Comparison of ENCODE assay signal across 8 cellular contexts in the genomic region with DNA sequence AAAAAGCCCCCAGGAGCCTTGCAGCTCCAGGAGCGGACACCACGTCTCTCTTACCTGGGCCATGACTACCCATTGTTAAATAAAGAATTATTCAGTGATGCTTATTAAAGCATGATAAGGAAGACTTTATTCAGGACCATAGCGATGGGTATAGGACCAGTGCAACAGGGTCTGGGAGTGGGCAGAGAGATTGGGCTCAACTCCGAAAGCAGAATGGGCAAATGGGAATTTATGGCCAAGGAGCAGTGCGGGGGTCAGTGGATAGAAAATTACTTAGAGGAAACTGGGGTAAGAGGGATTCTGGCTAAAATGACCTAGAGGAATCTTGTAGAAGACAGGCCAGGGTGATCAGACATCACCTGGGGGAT. TPM values are rescaled to one million over a fixed set of nuclear protein-coding genes. Genes with fewer than 3 reads are reported as not detected.
DNase-seq lines count a peak whose midpoint lies in the region; TF ChIP-seq lines count a peak whose summit lies in the region.

No MANE protein-coding gene starts in this region.

- peak overlapping the region; percentile 86 for H3K27ac Mint-ChIP-seq in endodermal cell

- H3K4me2 ChIP-seq in osteoblast (ENCODE audit: insufficient read depth, low read length): peak overlapping the region; percentile 95

- H3K27ac ChIP-seq in endodermal cell (ENCODE audit: low read depth, low read length) (peak overlapping the region; percentile 27), osteoblast (ENCODE audit: low read depth, low read length) (peak overlapping the region; percentile 60)

- H3K36me3 ChIP-seq in ES-I3 (ENCODE audit: insufficient read depth, low read length) (peaks cover 2% of the 10 kb centered on the region; the same call in 1 of the 2 replicates), endodermal cell (ENCODE audit: control insufficient read depth, insufficient read depth, low read length) (peaks cover 26% of the 10 kb centered on the region), osteoblast (ENCODE audit: insufficient read depth, low read length) (peaks cover 17% of the 10 kb centered on the region)

- H4K20me1 ChIP-seq in osteoblast (ENCODE audit: insufficient read depth, low read length): no peaks in the 10 kb centered on the region

- no peak for TF ChIP-seq CTCF in LNCaP clone FGC (IDR thresholded peaks at IDR 0.05; ENCODE audit: control insufficient read depth, extremely low read depth, insufficient read depth)
- no peak for TF ChIP-seq CTCF in endodermal cell (conservative IDR thresholded peaks at IDR 0.05)
- no peak for TF ChIP-seq CTCF in osteoblast (IDR thresholded peaks at IDR 0.05; ENCODE audit: extremely low read depth, low read depth, low read length)

- 65 to 97% methylated on average over 3 to 5 of the region's 5 CpGs for WGBS in endodermal cell (ENCODE audit: insufficient coverage in 1 of 2, insufficient read length in 1 of 2), 2 experiments

- H3K9me3 ChIP-seq in ES-I3 (ENCODE audit: control insufficient read depth, insufficient read depth, low read length) (no peaks in the 10 kb centered on the region), endodermal cell (ENCODE audit: control insufficient read depth, low read length) (no peaks in the 10 kb centered on the region), osteoblast (ENCODE audit: low read depth, low read length) (no peaks in the 10 kb centered on the region)

- H2AFZ ChIP-seq in osteoblast (ENCODE audit: low read length): peak overlapping the region; percentile 100

- H3K27me3 ChIP-seq in endodermal cell (ENCODE audit: control insufficient read depth, insufficient read depth, low read length, poor library complexity, severe bottlenecking) (no peaks in the 10 kb centered on the region), osteoblast (ENCODE audit: insufficient read depth, low read length) (no peaks in the 10 kb centered on the region)

- H3K9ac ChIP-seq in ES-I3 (ENCODE audit: low read depth, low read length) (peak overlapping the region; percentile 63), endodermal cell (ENCODE audit: extremely low read depth, low read length, poor library complexity, severe bottlenecking) (no peak overlapping the region)

- no peak for DNase-seq in LNCaP clone FGC (ENCODE audit: low read depth)
- peak; percentile 50 for DNase-seq in endodermal cell
- no peak for DNase-seq in osteoblast (ENCODE audit: insufficient read length, low spot score, missing footprints)
- no peak for DNase-seq in RPMI8226
- DNase-seq in activated CD4-positive, CD25-positive, alpha-beta regulatory T cell treated with anti-CD3 and anti-CD28 coated beads, Interleukin-2, amount 50 U/mL, for 72 hours: no peak
- no peak for DNase-seq in effector CD4-positive, alpha-beta T cell
- no peak for DNase-seq in LoVo (ENCODE audit: low spot score)

- H3K4me3 ChIP-seq in LNCaP clone FGC (ENCODE audit: low read depth, low read length): peak overlapping the region; percentile 99
- peak overlapping the region; percentile 95 for H3K4me3 ChIP-seq in endodermal cell (ENCODE audit: low read length)
- H3K4me3 ChIP-seq in osteoblast (ENCODE audit: insufficient read depth, low read length): peak overlapping the region; percentile 81

- peaks cover 33% of the 10 kb centered on the region for H3K79me2 ChIP-seq in osteoblast (ENCODE audit: insufficient read depth, low read length)

- H3K4me3 Mint-ChIP-seq in endodermal cell: peak overlapping the region; percentile 96

- H3K4me1 Mint-ChIP-seq in endodermal cell: peaks cover 14% of the 10 kb centered on the region

- H3K27me3 Mint-ChIP-seq in endodermal cell (ENCODE audit: insufficient read depth): no peaks in the 10 kb centered on the region

- H3K9me3 Mint-ChIP-seq in endodermal cell: no peaks in the 10 kb centered on the region

- peaks cover 15% of the 10 kb centered on the region for H3K36me3 Mint-ChIP-seq in endodermal cell (ENCODE audit: low read depth)

- H3K4me1 ChIP-seq in ES-I3 (ENCODE audit: insufficient read depth, low read length): no peaks in the 10 kb centered on the region
- H3K4me1 ChIP-seq in endodermal cell (ENCODE audit: control insufficient read depth, insufficient read depth, low read length): no peaks in the 10 kb centered on the region
- peaks cover 17% of the 10 kb centered on the region for H3K4me1 ChIP-seq in osteoblast (ENCODE audit: insufficient read depth, low read length)

RNA-seq across cellular contexts. Expression of a gene that starts 0.6 kb away (rescaled TPM):
- total RNA-seq in endodermal cell (100 to 1,000 TPM; 223 to 252 TPM), osteoblast (115 and 128 TPM in 2 replicates)
- 337 TPM for polyA plus RNA-seq in endodermal cell (2013, experiment 1 of 2)
- polyA plus RNA-seq in endodermal cell (2013, experiment 2 of 2): 295 TPM
